Comparison of ENCODE assay signal across 17 cellular contexts in the genomic region with DNA sequence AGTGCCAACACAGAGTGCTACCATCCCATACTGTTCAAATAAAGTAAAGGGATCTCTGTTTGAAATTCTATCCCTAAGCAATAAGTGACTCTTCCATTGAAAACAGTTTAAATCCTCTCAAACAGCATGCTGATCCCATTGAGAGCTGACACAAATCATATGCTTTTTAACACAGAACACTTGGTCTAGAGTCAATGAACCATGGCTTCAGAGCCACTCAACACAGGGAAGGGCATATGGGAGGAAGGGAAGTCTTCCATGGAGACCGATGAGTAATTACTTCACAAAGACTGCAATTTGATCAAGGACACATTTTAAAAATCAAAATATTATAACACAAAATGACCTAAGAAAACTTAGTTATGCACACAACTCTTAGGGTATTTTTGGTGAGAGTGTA.
A peak's percentile ranks its signal among the peaks of the same experiment; 100 is the strongest.
DNase-seq lines count a peak whose midpoint lies in the region; TF ChIP-seq lines count a peak whose summit lies in the region.
"Had no signal": no experiment of that assay in that cellular context is flagged by ENCODE, and none has a peak within 500 bp of the region (broad histone marks: within the 10 kb centered on the region; RNA-seq: fewer than 3 reads in every experiment).

No MANE protein-coding gene starts in this region.

- TF ChIP-seq CTCF in Peyer's patch (IDR thresholded peaks at IDR 0.05), result no peak

- H3K36me3 ChIP-seq in Peyer's patch, result no peaks in the 10 kb centered on the region
- H3K36me3 ChIP-seq: sigmoid colon, transverse colon had no signal

- H3K4me1 ChIP-seq in Peyer's patch, result no peaks in the 10 kb centered on the region
- H3K4me1 ChIP-seq: sigmoid colon, transverse colon had no signal

- H3K4me3 ChIP-seq in Peyer's patch, result no peak overlapping the region
- H3K4me3 ChIP-seq: sigmoid colon, transverse colon had no signal

- no peak overlapping the region for H3K27ac ChIP-seq in Peyer's patch
- H3K27ac ChIP-seq: sigmoid colon, transverse colon had no signal

- no peaks in the 10 kb centered on the region for H3K9me3 ChIP-seq in Peyer's patch
- H3K9me3 ChIP-seq: sigmoid colon, transverse colon had no signal

- DNase-seq in NCI-H1092 (lab: John Stamatoyannopoulos, UW), result peak; percentile 42
- DNase-seq in NCI-H2029 treated with DMSO at 0.1 percent for 48 hours (lab: John Stamatoyannopoulos, UW), result peak; percentile 80
- peak; percentile 82 for DNase-seq in NCI-H748 treated with DMSO at 0.1 percent for 48 hours (lab: John Stamatoyannopoulos, UW)
- peak; percentile 69 for DNase-seq in kidney tubule cell (ENCODE audit: low spot score)
- no peak for DNase-seq in Peyer's patch
- DNase-seq in amygdala (lab: John Stamatoyannopoulos, UW), result no peak
- DNase-seq in hippocampal formation (lab: John Stamatoyannopoulos, UW), result no peak
- DNase-seq: activated CD4-positive, alpha-beta T cell treated with anti-CD3 and anti-CD28 coated beads for 48 hours; KBM-7; left cardiac atrium; mesendoderm; MV-4-11; naive thymus-derived CD4-positive, alpha-beta T cell; RPMI8226; sigmoid colon; stimulated activated naive CD4-positive, alpha-beta T cell; transverse colon had no signal

- no peak for TF ChIP-seq POLR2A in Peyer's patch (IDR thresholded peaks at IDR 0.05)

- no peaks in the 10 kb centered on the region for H3K27me3 ChIP-seq in Peyer's patch
- H3K27me3 ChIP-seq: sigmoid colon, transverse colon had no signal

Comparison
In these comparisons a context has a peak if more than half of its experiments do, and no peak if none do; other contexts are left out.
1. DNase-seq: peak in NCI-H1092 (single experiment), NCI-H2029 treated with DMSO at 0.1 percent for 48 hours (single experiment), NCI-H748 treated with DMSO at 0.1 percent for 48 hours (single experiment) and kidney tubule cell (single experiment); none in Peyer's patch (0 of 3), amygdala (0 of 56) and hippocampal formation (0 of 2).